Comparison of ENCODE assay signal across 7 cellular contexts in the genomic region with DNA sequence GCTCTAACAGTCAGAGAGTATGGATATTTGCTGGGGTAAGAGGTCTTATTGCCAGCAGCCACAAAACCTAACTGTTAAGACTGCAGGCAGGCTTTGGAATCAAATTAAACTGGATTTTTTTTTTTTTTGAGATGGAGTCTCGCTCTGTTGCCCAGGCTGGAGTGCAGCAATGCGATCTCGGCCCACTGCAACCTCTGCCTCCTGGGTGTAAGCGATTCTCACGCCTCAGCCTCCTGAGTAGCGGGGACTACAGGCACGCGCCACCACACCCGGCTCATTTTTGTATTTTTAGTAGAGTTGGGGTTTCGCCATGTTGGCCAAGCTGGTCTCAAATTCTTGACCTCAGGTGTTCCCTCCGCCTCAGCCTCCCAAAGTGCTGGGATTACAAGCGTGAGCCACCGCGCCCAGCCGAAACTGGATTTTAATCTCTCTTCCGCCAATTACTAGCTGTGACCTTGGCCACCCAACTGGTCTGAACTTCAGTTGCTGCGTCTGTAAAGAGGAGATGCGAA. TPM values are rescaled to one million over a fixed set of nuclear protein-coding genes. Genes with fewer than 3 reads are reported as not detected.
DNase-seq lines count a peak whose midpoint lies in the region; ATAC-seq and TF ChIP-seq lines count a peak whose summit lies in the region.

No MANE protein-coding gene starts in this region.

- peaks cover 27% of the 10 kb centered on the region for H3K36me3 Mint-ChIP-seq in activated T-helper 2 cell treated with anti-CD3 and anti-CD28 coated beads, Interferon-gamma antibody, Interleukin-2, Interleukin-4, amounts not matched to agents 10 μg/mL and 5 μg/mL and 100 μg/mL, durations not matched to agents 14 hours and 24 hours and 36 hours (ENCODE audit: low read depth)

- no peaks in the 10 kb centered on the region for H3K27me3 Mint-ChIP-seq in activated T-helper 2 cell treated with anti-CD3 and anti-CD28 coated beads, Interferon-gamma antibody, Interleukin-2, Interleukin-4, amounts not matched to agents 10 μg/mL and 5 μg/mL and 100 μg/mL, durations not matched to agents 14 hours and 24 hours and 36 hours (ENCODE audit: low read depth)

- 88% methylated on average over 18 of the region's 18 CpGs for WGBS in HUES64
- WGBS in stomach, 5 donors, result 59 to 71% (median 62%) methylated on average over 18 of the region's 18 CpGs

- H3K4me1 Mint-ChIP-seq in activated T-helper 2 cell treated with anti-CD3 and anti-CD28 coated beads, Interferon-gamma antibody, Interleukin-2, Interleukin-4, amounts not matched to agents 10 μg/mL and 5 μg/mL and 100 μg/mL, durations not matched to agents 14 hours and 24 hours and 36 hours (ENCODE audit: low read depth), result peaks cover 28% of the 10 kb centered on the region

- no peak for TF ChIP-seq EP300 in stomach (IDR thresholded peaks at IDR 0.05)

- ATAC-seq in esophagus mucosa, result no peak
- no peak for ATAC-seq in sciatic nerve

- no peak for TF ChIP-seq CTCF in stomach (IDR thresholded peaks at IDR 0.05)

- H3K27ac Mint-ChIP-seq in activated T-helper 2 cell treated with anti-CD3 and anti-CD28 coated beads, Interferon-gamma antibody, Interleukin-2, Interleukin-4, amounts not matched to agents 10 μg/mL and 5 μg/mL and 100 μg/mL, durations not matched to agents 14 hours and 24 hours and 36 hours, result peak overlapping the region; percentile 94

- H3K4me3 Mint-ChIP-seq in activated T-helper 2 cell treated with anti-CD3 and anti-CD28 coated beads, Interferon-gamma antibody, Interleukin-2, Interleukin-4, amounts not matched to agents 10 μg/mL and 5 μg/mL and 100 μg/mL, durations not matched to agents 14 hours and 24 hours and 36 hours (ENCODE audit: low read depth), result peak overlapping the region; percentile 99

- H3K9ac ChIP-seq in HUES64 (ENCODE audit: low read depth, low read length) (peak overlapping the region; percentile 89), iPS-20b (ENCODE audit: low read depth, low read length) (peak overlapping the region; percentile 97)

- no peaks in the 10 kb centered on the region for H3K9me3 ChIP-seq in HUES64 (ENCODE audit: insufficient read depth, low read depth, low read length)
- no peaks in the 10 kb centered on the region for H3K9me3 ChIP-seq in iPS-20b (ENCODE audit: insufficient read depth, low read depth, low read length)
- no peaks in the 10 kb centered on the region for H3K9me3 ChIP-seq in stomach

- no peaks in the 10 kb centered on the region for H3K4me1 ChIP-seq in HUES64 (ENCODE audit: insufficient read depth, low read length)
- no peaks in the 10 kb centered on the region for H3K4me1 ChIP-seq in iPS-20b (ENCODE audit: insufficient read depth, low read length)
- H3K4me1 ChIP-seq in stomach, result peaks cover 24 to 32% (median 28%) of the 10 kb centered on the region in 4 donors

- DNase-seq in activated T-helper 2 cell treated with anti-CD3 and anti-CD28 coated beads, Interferon-gamma antibody, Interleukin-2, Interleukin-4, amounts not matched to agents 10 μg/mL and 5 μg/mL and 100 μg/mL, durations not matched to agents 14 hours and 24 hours and 36 hours (ENCODE audit: low spot score), result no peak
- DNase-seq in stomach (no peak), NCI-H2196 treated with DMSO at 0.1 percent for 48 hours (lab: John Stamatoyannopoulos, UW; ENCODE audit: unreplicated experiment) (no peak), sciatic nerve (ENCODE audit: low spot score) (no peak)

- no peak for TF ChIP-seq POLR2A in stomach (IDR thresholded peaks at IDR 0.05)

- no peaks in the 10 kb centered on the region for H3K27me3 ChIP-seq in HUES64 (ENCODE audit: insufficient read depth, low read length)
- no peaks in the 10 kb centered on the region for H3K27me3 ChIP-seq in iPS-20b (ENCODE audit: insufficient read depth, low read length)
- H3K27me3 ChIP-seq in stomach, result no peaks in the 10 kb centered on the region

- intact Hi-C loops in activated T-helper 2 cell treated with anti-CD3 and anti-CD28 coated beads, Interferon-gamma antibody, Interleukin-2, Interleukin-4, amounts not matched to agents 10 μg/mL and 5 μg/mL and 100 μg/mL, durations not matched to agents 14 hours and 24 hours and 36 hours (cut with micrococcal nuclease), result no loop called here
- intact Hi-C loops in stomach (cut with DNase I; ENCODE audit: low total_unique reads) (no loop called here), sciatic nerve (cut with DNase I) (no loop called here)

- no peak overlapping the region for H3K27ac ChIP-seq in HUES64 (ENCODE audit: low read depth, low read length)
- peak overlapping the region; percentile 20 for H3K27ac ChIP-seq in iPS-20b (ENCODE audit: low read length)
- H3K27ac ChIP-seq in stomach, result peak overlapping the region; percentile 54 to 90 (median 87)

- peak overlapping the region; percentile 96 for H3K4me3 ChIP-seq in HUES64 (ENCODE audit: low read length)
- H3K4me3 ChIP-seq in iPS-20b (ENCODE audit: low read length), result peak overlapping the region; percentile 100
- H3K4me3 ChIP-seq in stomach, result peak overlapping the region; percentile 79 to 92 (median 82)

- H3K9me3 Mint-ChIP-seq in activated T-helper 2 cell treated with anti-CD3 and anti-CD28 coated beads, Interferon-gamma antibody, Interleukin-2, Interleukin-4, amounts not matched to agents 10 μg/mL and 5 μg/mL and 100 μg/mL, durations not matched to agents 14 hours and 24 hours and 36 hours, result no peaks in the 10 kb centered on the region

- peaks cover 25% of the 10 kb centered on the region for H3K36me3 ChIP-seq in HUES64 (ENCODE audit: insufficient read depth, low read length)
- H3K36me3 ChIP-seq in iPS-20b (ENCODE audit: insufficient read depth, low read depth, low read length), result peaks cover 30% of the 10 kb centered on the region
- peaks cover 26 to 39% (median 37%) of the 10 kb centered on the region in 4 donors for H3K36me3 ChIP-seq in stomach

RNA-seq across cellular contexts. Expression of a gene that starts 0.9 kb away (rescaled TPM):
- 61.3 TPM for polyA plus RNA-seq in HUES64 (2013, experiment 1 of 2)
- 74.4 TPM for polyA plus RNA-seq in HUES64 (2013, experiment 2 of 2)
- total RNA-seq in activated T-helper 2 cell treated with anti-CD3 and anti-CD28 coated beads, Interferon-gamma antibody, Interleukin-2, Interleukin-4, amounts not matched to agents 10 μg/mL and 5 μg/mL and 100 μg/mL, durations not matched to agents 14 hours and 24 hours and 36 hours, result 52.2 and 54.1 TPM in 2 replicates
- 10 to 100 TPM in 4 of 5 donors, 1 to 10 TPM in 1; 7.8 to 85.2 (median 24.6) TPM for total RNA-seq in stomach
- polyA plus RNA-seq in stomach, result 10 to 100 TPM; 37.1 to 69.7 (median 38.1) TPM
- 26.7 TPM for total RNA-seq in esophagus mucosa
- 26.6 TPM for total RNA-seq in sciatic nerve

RNA-seq across cellular contexts. Expression of a gene that starts 1.0 kb away (rescaled TPM):
- 0.50 TPM for polyA plus RNA-seq in HUES64 (2013, experiment 1 of 2)
- polyA plus RNA-seq in HUES64 (2013, experiment 2 of 2), result 0.51 TPM
- 0.64 and 0.92 TPM in 2 replicates for total RNA-seq in activated T-helper 2 cell treated with anti-CD3 and anti-CD28 coated beads, Interferon-gamma antibody, Interleukin-2, Interleukin-4, amounts not matched to agents 10 μg/mL and 5 μg/mL and 100 μg/mL, durations not matched to agents 14 hours and 24 hours and 36 hours
- total RNA-seq in stomach (not detected), esophagus mucosa (0.28 TPM), sciatic nerve (0.89 TPM)
- under 1 TPM; 0.31 to 0.75 (median 0.48) TPM for polyA plus RNA-seq in stomach

RNA-seq across cellular contexts. Expression of a gene that starts 8.9 kb away (rescaled TPM):
- polyA plus RNA-seq in HUES64 (2013, experiment 1 of 2), result 5.1 TPM
- polyA plus RNA-seq in HUES64 (2013, experiment 2 of 2), result 5.9 TPM
- 19.5 and 20.7 TPM in 2 replicates for total RNA-seq in activated T-helper 2 cell treated with anti-CD3 and anti-CD28 coated beads, Interferon-gamma antibody, Interleukin-2, Interleukin-4, amounts not matched to agents 10 μg/mL and 5 μg/mL and 100 μg/mL, durations not matched to agents 14 hours and 24 hours and 36 hours
- 100 to 1,000 TPM in 3 of 5 donors, 10 to 100 TPM in 2; 26.3 to 330 (median 141) TPM for total RNA-seq in stomach
- 10 to 100 TPM in 2 of 3 donors, 1 to 10 TPM in 1; 7.9 to 22.6 (median 19.4) TPM for polyA plus RNA-seq in stomach
- 1.8 TPM for total RNA-seq in esophagus mucosa
- 13.5 TPM for total RNA-seq in sciatic nerve

RNA-seq across cellular contexts. Expression of a gene that starts 10.6 kb away (rescaled TPM):
- polyA plus RNA-seq in HUES64 (2013, experiment 1 of 2), result 24.4 TPM
- polyA plus RNA-seq in HUES64 (2013, experiment 2 of 2), result 30.1 TPM
- total RNA-seq in activated T-helper 2 cell treated with anti-CD3 and anti-CD28 coated beads, Interferon-gamma antibody, Interleukin-2, Interleukin-4, amounts not matched to agents 10 μg/mL and 5 μg/mL and 100 μg/mL, durations not matched to agents 14 hours and 24 hours and 36 hours, result 23.5 and 27.5 TPM in 2 replicates
- total RNA-seq in stomach (10 to 100 TPM in 4 of 5 donors, 1 to 10 TPM in 1; 7.0 to 44.9 (median 22.2) TPM), esophagus mucosa (21.2 TPM), sciatic nerve (39.4 TPM)
- polyA plus RNA-seq in stomach, result 10 to 100 TPM; 30.5 to 38.3 (median 32.1) TPM

RNA-seq across cellular contexts. Expression of a gene that starts 20.5 kb away (rescaled TPM):
- polyA plus RNA-seq in HUES64 (2013, experiment 1 of 2), result 1.6 TPM
- polyA plus RNA-seq in HUES64 (2013, experiment 2 of 2), result 2.5 TPM
- 0.09 and 0.14 TPM in 2 replicates for total RNA-seq in activated T-helper 2 cell treated with anti-CD3 and anti-CD28 coated beads, Interferon-gamma antibody, Interleukin-2, Interleukin-4, amounts not matched to agents 10 μg/mL and 5 μg/mL and 100 μg/mL, durations not matched to agents 14 hours and 24 hours and 36 hours
- total RNA-seq in stomach (1 to 10 TPM in 1 of 5 donors, under 1 TPM in 1, not detected in 3; 0.92 to 3.0 TPM), esophagus mucosa (5.9 TPM), sciatic nerve (0.62 TPM)
- under 1 TPM; 0.31 to 0.38 (median 0.31) TPM for polyA plus RNA-seq in stomach
